9 cellular contexts compared by ENCODE assay signal in the genomic region with DNA sequence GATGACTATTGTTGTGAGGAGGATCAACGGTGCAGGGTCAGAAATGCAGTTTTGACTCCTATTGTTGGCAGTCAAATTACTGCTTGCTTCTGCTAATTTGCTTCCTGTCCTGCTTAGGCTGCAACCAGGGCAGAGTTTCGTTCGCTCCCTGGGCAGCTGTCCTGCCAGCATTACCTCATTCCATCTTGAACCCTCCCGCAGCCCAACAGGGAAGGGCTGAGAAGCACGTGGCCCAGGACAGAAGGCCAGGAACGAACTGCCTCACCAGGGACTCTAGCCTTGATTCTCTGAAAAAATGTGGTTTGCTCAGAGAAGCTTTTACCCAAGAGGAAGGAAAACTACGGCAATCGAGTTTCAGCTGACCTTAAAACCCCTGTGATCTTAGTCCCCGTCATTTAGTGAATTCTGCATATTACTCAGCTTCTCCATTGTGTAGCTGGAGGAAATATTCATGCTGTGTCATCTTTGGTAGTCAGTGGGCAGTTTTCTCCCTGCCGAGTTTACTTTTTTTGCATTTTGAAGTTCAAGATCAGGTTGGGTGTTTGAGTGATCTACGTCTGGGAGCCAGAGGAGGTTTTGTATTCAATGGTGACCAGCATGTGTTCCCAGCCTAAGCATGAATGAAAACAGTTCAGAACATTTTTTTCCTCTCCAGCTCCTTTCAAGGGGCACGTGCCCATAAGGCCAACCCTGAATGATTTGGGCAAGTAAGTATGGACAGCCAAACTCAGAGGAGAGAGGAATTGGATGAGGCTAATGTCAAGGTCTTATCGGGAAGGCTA. TPM values are rescaled to one million over a fixed set of nuclear protein-coding genes. Genes with fewer than 3 reads are reported as not detected.
DNase-seq lines count a peak whose midpoint lies in the region; ATAC-seq and TF ChIP-seq lines count a peak whose summit lies in the region.
"Had no signal": no experiment of that assay in that cellular context is flagged by ENCODE, and none has a peak within 500 bp of the region (broad histone marks: within the 10 kb centered on the region; RNA-seq: fewer than 3 reads in every experiment).

No MANE protein-coding gene starts in this region.

- H3K4me3 Mint-ChIP-seq in activated B cell treated with CpG ODN at 0.5 μM for 24 hours: peak overlapping the region; percentile 78

- no peaks in the 10 kb centered on the region for H3K36me3 Mint-ChIP-seq in activated B cell treated with CpG ODN at 0.5 μM for 24 hours (ENCODE audit: low read depth)

- H3K27ac ChIP-seq in RWPE1: no peak overlapping the region

- TF ChIP-seq CTCF in activated B cell treated with CpG ODN at 0.5 μM for 24 hours (IDR thresholded peaks at IDR 0.05): no peak
- TF ChIP-seq CTCF in fibroblast of mammary gland (conservative IDR thresholded peaks at IDR 0.05; ENCODE audit: control insufficient read depth, insufficient read depth, low read depth, low read length): no peak
- TF ChIP-seq CTCF in RWPE1 (conservative IDR thresholded peaks at IDR 0.05; ENCODE audit: low read depth): no peak

- DNase-seq in Ammon's horn (ENCODE audit: low spot score) (peak; percentile 88), GM19238 (ENCODE audit: insufficient read length, low spot score) (peak; percentile 40), activated B cell treated with CpG ODN at 0.5 μM for 24 hours (peak; percentile 35), fibroblast of mammary gland (ENCODE audit: low read depth) (peak; percentile 92), non-pigmented ciliary epithelial cell (ENCODE audit: low read depth) (peak; percentile 44), RWPE1 (ENCODE audit: low spot score) (no peak)
- DNase-seq in stimulated activated naive CD4-positive, alpha-beta T cell treated with Interleukin-2 at 50 U/mL for 16 hours (lab: John Stamatoyannopoulos, UW): no peak

- intact Hi-C loops in activated B cell treated with CpG ODN at 0.5 μM for 24 hours (cut with micrococcal nuclease): loop anchor here (1.0 kb wide), 5 partner anchors 23 to 270 kb away; a partner anchor contains a TSS

- H3K27me3 Mint-ChIP-seq in activated B cell treated with CpG ODN at 0.5 μM for 24 hours: no peaks in the 10 kb centered on the region

- POLR2A ChIA-PET in activated B cell treated with CpG ODN at 0.5 μM for 24 hours (lab: Charles Lee) (interaction anchor here (0.6 to 1.9 kb wide), 6 partner anchors 16 to 269 kb away, joined by 3 to 26 read pairs (median 4); a partner anchor contains a TSS), RWPE1 (lab: Yijun Ruan, JAX; ENCODE audit: low non-redundant PET) (no interaction called here)

- ATAC-seq in HG03280 (IDR thresholded peaks at IDR 0.05; ENCODE audit: unreplicated experiment) (peak; percentile 87), activated B cell treated with CpG ODN at 0.5 μM for 24 hours (ENCODE audit: low read depth) (peak; percentile 82)
- ATAC-seq: HCT116 had no signal

- peak overlapping the region; percentile 91 for H3K27ac Mint-ChIP-seq in activated B cell treated with CpG ODN at 0.5 μM for 24 hours

- peaks cover 18% of the 10 kb centered on the region for H3K4me1 Mint-ChIP-seq in activated B cell treated with CpG ODN at 0.5 μM for 24 hours

- H3K9me3 Mint-ChIP-seq in activated B cell treated with CpG ODN at 0.5 μM for 24 hours: no peaks in the 10 kb centered on the region

- H3K4me3 ChIP-seq in fibroblast of mammary gland (ENCODE audit: control insufficient read depth, low read depth, low read length): no peak overlapping the region

- CTCF ChIA-PET in activated B cell treated with CpG ODN at 0.5 μM for 24 hours (lab: Charles Lee): interaction anchor here (0.7 to 1.7 kb wide), 2 partner anchors 44 to 87 kb away, joined by 3 read pairs; no protein-coding TSS in a partner anchor
- CTCF ChIA-PET in RWPE1 (lab: Yijun Ruan, JAX): interaction anchor here (0.6 kb wide), 2 partner anchors 22 to 314 kb away, joined by 3 read pairs; no protein-coding TSS in a partner anchor

RNA-seq across cellular contexts. Expression of a gene that starts 23.0 kb away (rescaled TPM):
- total RNA-seq in activated B cell treated with CpG ODN at 0.5 μM for 24 hours: 25.7 TPM in 2 replicates

RNA-seq across cellular contexts. Expression of a gene that starts 34.1 kb away (rescaled TPM):
- 21.4 and 23.8 TPM in 2 replicates for total RNA-seq in activated B cell treated with CpG ODN at 0.5 μM for 24 hours

Comparison
In these comparisons a context has a peak if more than half of its experiments do, and no peak if none do; other contexts are left out.
1. DNase-seq: peak in Ammon's horn (single experiment), GM19238 (single experiment), activated B cell treated with CpG ODN at 0.5 μM for 24 hours (single experiment), fibroblast of mammary gland (single experiment) and non-pigmented ciliary epithelial cell (single experiment); none in RWPE1 (single experiment) and stimulated activated naive CD4-positive, alpha-beta T cell treated with Interleukin-2 at 50 U/mL for 16 hours (single experiment).